25 cellular contexts compared by ENCODE assay signal in the genomic region with DNA sequence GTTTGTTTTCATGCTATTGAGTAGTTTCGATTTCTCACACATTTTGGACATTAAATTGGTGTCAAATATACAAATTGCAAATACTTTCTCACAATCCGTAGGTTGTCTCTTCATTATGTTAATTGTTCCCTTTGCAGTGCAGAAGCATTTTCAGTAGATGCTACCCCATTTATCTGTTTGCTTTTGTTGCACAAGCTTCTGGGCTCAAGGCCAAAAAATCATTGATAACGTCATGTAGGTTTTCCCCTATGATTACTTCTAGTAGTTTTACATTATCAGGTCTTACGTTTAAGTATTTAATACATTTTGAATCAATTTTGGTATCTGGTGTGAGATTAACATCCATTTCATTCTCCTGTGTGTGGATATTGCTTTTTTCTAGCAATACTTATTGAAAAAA. TPM values are rescaled to one million over a fixed set of nuclear protein-coding genes. Genes with fewer than 3 reads are reported as not detected.
A peak's percentile ranks its signal among the peaks of the same experiment; 100 is the strongest.
DNase-seq lines count a peak whose midpoint lies in the region; TF ChIP-seq lines count a peak whose summit lies in the region.
"Had no signal": no experiment of that assay in that cellular context is flagged by ENCODE, and none has a peak within 500 bp of the region (broad histone marks: within the 10 kb centered on the region; RNA-seq: fewer than 3 reads in every experiment).

No MANE protein-coding gene starts in this region.

- BruUV-seq in MCF 10A (replicated peaks; lab: Mats Ljungman, UMichigan) = no TSS peak
- BruUV-seq in PC-9 (replicated peaks; lab: Mats Ljungman, UMichigan) = no TSS peak

- no peaks in the 10 kb centered on the region for H3K79me2 ChIP-seq in PC-9 (ENCODE audit: low read depth)

- TF ChIP-seq CTCF in MCF 10A (IDR thresholded peaks at IDR 0.05; ENCODE audit: unreplicated experiment) (no peak), breast epithelium (IDR thresholded peaks at IDR 0.05) (no peak), endothelial cell (IDR thresholded peaks at IDR 0.05; ENCODE audit: unreplicated experiment) (no peak), prostate gland (IDR thresholded peaks at IDR 0.05) (no peak), WERI-Rb-1 (IDR thresholded peaks at IDR 0.05; ENCODE audit: low read depth, low read length) (no peak), PC-9 (conservative IDR thresholded peaks at IDR 0.05) (no peak)

- WGBS in prostate gland = 54% methylated on average over 4 of the region's 4 CpGs

- no peaks in the 10 kb centered on the region for H3K9me2 ChIP-seq in PC-9 (ENCODE audit: insufficient read depth)

- no peaks in the 10 kb centered on the region for H3F3A ChIP-seq in PC-9 (ENCODE audit: insufficient read depth, low read depth)

- H3K9me3 Mint-ChIP-seq in MCF 10A (ENCODE audit: unreplicated experiment) = no peaks in the 10 kb centered on the region
- peaks cover 19% of the 10 kb centered on the region for H3K9me3 Mint-ChIP-seq in endothelial cell (ENCODE audit: unreplicated experiment)
- peaks cover 49% of the 10 kb centered on the region for H3K9me3 Mint-ChIP-seq in activated CD4-positive, alpha-beta memory T cell treated with anti-CD3 and anti-CD28 coated beads, Interleukin-2, amount 10 ng/mL, durations not matched to agents 7 days and 5 days

- POLR2A ChIA-PET in MCF 10A (lab: Yijun Ruan, JAX) (no interaction called here), PC-9 (lab: Charles Lee; ENCODE audit: unreplicated experiment) (no interaction called here)
- POLR2A ChIA-PET in activated CD4-positive, alpha-beta memory T cell treated with anti-CD3 and anti-CD28 coated beads, Interleukin-2, amount 10 ng/mL, durations not matched to agents 7 days and 5 days (lab: Charles Lee) = no interaction called here

- H3K27ac ChIP-seq in breast epithelium = no peak overlapping the region
- no peak overlapping the region for H3K27ac ChIP-seq in prostate gland
- H3K27ac ChIP-seq in WERI-Rb-1 = no peak overlapping the region
- H3K27ac ChIP-seq in PC-9 = no peak overlapping the region
- H3K27ac ChIP-seq: BLaER1 treated with 17β-estradiol and CSF1 and Interleukin-3, amounts not matched to agents 10 nM and 100 nM; neural progenitor cell; SJCRH30; testis; uterus had no signal

- no peak overlapping the region for H3K27ac Mint-ChIP-seq in MCF 10A (ENCODE audit: low read depth, unreplicated experiment)
- no peak overlapping the region for H3K27ac Mint-ChIP-seq in endothelial cell (ENCODE audit: unreplicated experiment)
- no peak overlapping the region for H3K27ac Mint-ChIP-seq in activated CD4-positive, alpha-beta memory T cell treated with anti-CD3 and anti-CD28 coated beads, Interleukin-2, amount 10 ng/mL, durations not matched to agents 7 days and 5 days
- H3K27ac Mint-ChIP-seq: activated naive CD4-positive, alpha-beta T cell treated with anti-CD3 and anti-CD28 coated beads, Interleukin-2, amount 10 ng/mL, durations not matched to agents 7 days and 5 days; memory B cell; neural progenitor cell; T-cell had no signal

- H3K4me3 Mint-ChIP-seq in MCF 10A (ENCODE audit: unreplicated experiment) = no peak overlapping the region
- peak overlapping the region; percentile 58 for H3K4me3 Mint-ChIP-seq in endothelial cell (ENCODE audit: unreplicated experiment)
- H3K4me3 Mint-ChIP-seq in activated CD4-positive, alpha-beta memory T cell treated with anti-CD3 and anti-CD28 coated beads, Interleukin-2, amount 10 ng/mL, durations not matched to agents 7 days and 5 days = no peak overlapping the region
- H3K4me3 Mint-ChIP-seq: activated naive CD4-positive, alpha-beta T cell treated with anti-CD3 and anti-CD28 coated beads, Interleukin-2, amount 10 ng/mL, durations not matched to agents 7 days and 5 days; memory B cell; neural progenitor cell; T-cell had no signal

- H3K27me3 ChIP-seq in breast epithelium = no peaks in the 10 kb centered on the region
- no peaks in the 10 kb centered on the region for H3K27me3 ChIP-seq in prostate gland (replicated peaks; ENCODE audit: insufficient read depth)
- H3K27me3 ChIP-seq in WERI-Rb-1 (ENCODE audit: insufficient read depth, low read depth, severe bottlenecking) = no peaks in the 10 kb centered on the region
- no peaks in the 10 kb centered on the region for H3K27me3 ChIP-seq in PC-9 (ENCODE audit: insufficient read depth, low read depth)
- H3K27me3 ChIP-seq: BLaER1 treated with 17β-estradiol and CSF1 and Interleukin-3, amounts not matched to agents 10 nM and 100 nM; MG63; neural progenitor cell; SJCRH30; testis; uterus had no signal

- H3K4me3 ChIP-seq in breast epithelium (no peak overlapping the region), prostate gland (no peak overlapping the region), WERI-Rb-1 (ENCODE audit: low read depth, low read length) (no peak overlapping the region), PC-9 (no peak overlapping the region)
- H3K4me3 ChIP-seq: BLaER1 treated with 17β-estradiol and CSF1 and Interleukin-3, amounts not matched to agents 10 nM and 100 nM; MG63; neural progenitor cell; SJCRH30; testis; uterus had no signal

- no peaks in the 10 kb centered on the region for H3K36me3 Mint-ChIP-seq in MCF 10A (ENCODE audit: insufficient read depth, unreplicated experiment)
- H3K36me3 Mint-ChIP-seq in endothelial cell (ENCODE audit: low read depth, unreplicated experiment) = peaks cover 24% of the 10 kb centered on the region
- peaks cover 28% of the 10 kb centered on the region for H3K36me3 Mint-ChIP-seq in activated CD4-positive, alpha-beta memory T cell treated with anti-CD3 and anti-CD28 coated beads, Interleukin-2, amount 10 ng/mL, durations not matched to agents 7 days and 5 days (ENCODE audit: low read depth)

- DNase-seq in MCF 10A (ENCODE audit: unreplicated experiment) (peak; percentile 16), breast epithelium (ENCODE audit: low spot score in 2 of 2) (no peak), NCI-H69 (lab: John Stamatoyannopoulos, UW) (peak; percentile 56), endothelial cell (ENCODE audit: low spot score) (no peak), prostate gland (ENCODE audit: low spot score) (no peak), WERI-Rb-1 (no peak), PC-9 (no peak)
- no peak for DNase-seq in activated CD4-positive, alpha-beta memory T cell treated with anti-CD3 and anti-CD28 coated beads, Interleukin-2, amount 10 ng/mL, durations not matched to agents 7 days and 5 days
- DNase-seq: activated CD4-positive, alpha-beta T cell treated with anti-CD3 and anti-CD28 coated beads for 4 hours; activated naive CD4-positive, alpha-beta T cell treated with anti-CD3 and anti-CD28 coated beads, Interleukin-2, amount 10 ng/mL, durations not matched to agents 7 days and 5 days; activated T-cell treated with anti-CD3 and anti-CD28 coated beads, Interleukin-2, amount 50 U/mL, for 48 hours; amygdala; Calu3; left colon; MG63; NCI-H1694; NK-92 treated with Interleukin-12 subunit alpha and Interleukin-12 subunit beta, amount 100 ng/mL, for 24 hours; SJCRH30; stimulated activated naive CD4-positive, alpha-beta T cell treated with Interleukin-2 at 50 U/mL for 16 hours; T-cell; testis; uterus had no signal

- H4K20me1 ChIP-seq in PC-9 (ENCODE audit: insufficient read depth) = no peaks in the 10 kb centered on the region
- H4K20me1 ChIP-seq: BLaER1 treated with 17β-estradiol and CSF1 and Interleukin-3, amounts not matched to agents 10 nM and 100 nM had no signal

- H3K4me1 ChIP-seq in breast epithelium = no peaks in the 10 kb centered on the region
- H3K4me1 ChIP-seq in prostate gland (replicated peaks) = no peaks in the 10 kb centered on the region
- no peaks in the 10 kb centered on the region for H3K4me1 ChIP-seq in PC-9 (replicated peaks; ENCODE audit: insufficient read depth)
- H3K4me1 ChIP-seq: BLaER1 treated with 17β-estradiol and CSF1 and Interleukin-3, amounts not matched to agents 10 nM and 100 nM; neural progenitor cell; SJCRH30; testis; uterus had no signal

- H3K4me1 Mint-ChIP-seq in MCF 10A (ENCODE audit: insufficient read depth, unreplicated experiment) (no peaks in the 10 kb centered on the region), endothelial cell (ENCODE audit: unreplicated experiment) (no peaks in the 10 kb centered on the region)
- no peaks in the 10 kb centered on the region for H3K4me1 Mint-ChIP-seq in activated CD4-positive, alpha-beta memory T cell treated with anti-CD3 and anti-CD28 coated beads, Interleukin-2, amount 10 ng/mL, durations not matched to agents 7 days and 5 days
- H3K4me1 Mint-ChIP-seq: activated naive CD4-positive, alpha-beta T cell treated with anti-CD3 and anti-CD28 coated beads, Interleukin-2, amount 10 ng/mL, durations not matched to agents 7 days and 5 days; memory B cell; neural progenitor cell; T-cell had no signal

- intact Hi-C loops in MCF 10A (cut with micrococcal nuclease) (no loop called here), breast epithelium (cut with DNase I; ENCODE audit: low total_unique reads) (no loop called here), prostate gland (cut with DNase I) (no loop called here), PC-9 (cut with micrococcal nuclease; ENCODE audit: unreplicated experiment) (no loop called here)

- no peak overlapping the region for H2AFZ ChIP-seq in PC-9
- H2AFZ ChIP-seq: neural progenitor cell had no signal

- CTCF ChIA-PET in MCF 10A (lab: Yijun Ruan, JAX) (no interaction called here), PC-9 (lab: Charles Lee) (no interaction called here)
- CTCF ChIA-PET in activated CD4-positive, alpha-beta memory T cell treated with anti-CD3 and anti-CD28 coated beads, Interleukin-2, amount 10 ng/mL, durations not matched to agents 7 days and 5 days (lab: Charles Lee) = no interaction called here

- TF ChIP-seq POLR2A in breast epithelium (IDR thresholded peaks at IDR 0.05) = no peak
- TF ChIP-seq POLR2A in prostate gland (IDR thresholded peaks at IDR 0.05) = no peak

- peaks cover 5 to 25% of the 10 kb centered on the region in 2 donors for H3K9me3 ChIP-seq in breast epithelium
- no peaks in the 10 kb centered on the region for H3K9me3 ChIP-seq in prostate gland
- no peaks in the 10 kb centered on the region for H3K9me3 ChIP-seq in WERI-Rb-1 (ENCODE audit: severe bottlenecking)
- H3K9me3 ChIP-seq in PC-9 (ENCODE audit: insufficient read depth, low read depth) = peaks cover 54% of the 10 kb centered on the region
- H3K9me3 ChIP-seq: SJCRH30, testis, uterus had no signal

- no peak overlapping the region for H3K4me2 ChIP-seq in PC-9
- H3K4me2 ChIP-seq: BLaER1 treated with 17β-estradiol and CSF1 and Interleukin-3, amounts not matched to agents 10 nM and 100 nM; neural progenitor cell had no signal

- H3K36me3 ChIP-seq in breast epithelium (no peaks in the 10 kb centered on the region), prostate gland (no peaks in the 10 kb centered on the region), WERI-Rb-1 (no peaks in the 10 kb centered on the region), PC-9 (ENCODE audit: low read depth) (no peaks in the 10 kb centered on the region)
- H3K36me3 ChIP-seq: MG63, SJCRH30, uterus had no signal

- H3K27me3 Mint-ChIP-seq in MCF 10A (ENCODE audit: insufficient read depth, unreplicated experiment) (no peaks in the 10 kb centered on the region), endothelial cell (ENCODE audit: unreplicated experiment) (peaks cover 4% of the 10 kb centered on the region)
- H3K27me3 Mint-ChIP-seq in activated CD4-positive, alpha-beta memory T cell treated with anti-CD3 and anti-CD28 coated beads, Interleukin-2, amount 10 ng/mL, durations not matched to agents 7 days and 5 days = no peaks in the 10 kb centered on the region
- H3K27me3 Mint-ChIP-seq: activated naive CD4-positive, alpha-beta T cell treated with anti-CD3 and anti-CD28 coated beads, Interleukin-2, amount 10 ng/mL, durations not matched to agents 7 days and 5 days; memory B cell; T-cell had no signal

RNA-seq across cellular contexts. Expression of a gene that starts 14.0 kb away (rescaled TPM):
- total RNA-seq in MCF 10A (2022) = not detected in 2 replicates
- total RNA-seq in breast epithelium = 10 to 100 TPM in 2 of 3 donors, 1 to 10 TPM in 1; 6.9 to 19.2 (median 13.4) TPM
- total RNA-seq in endothelial cell (ENCODE audit: unreplicated experiment) = 14.9 TPM
- total RNA-seq in prostate gland = 10 to 100 TPM in 1 of 2 donors, 1 to 10 TPM in 1; 9.3 to 14.4 TPM
- 13.6 and 15.3 TPM in 2 replicates for total RNA-seq in PC-9 (2021)
- total RNA-seq in activated CD4-positive, alpha-beta memory T cell treated with anti-CD3 and anti-CD28 coated beads, Interleukin-2, amount 10 ng/mL, durations not matched to agents 7 days and 5 days = 1 to 10 TPM; 6.5 TPM
- total RNA-seq: Calu3 had no signal

RNA-seq across cellular contexts. Expression of a gene that starts 20.3 kb away (rescaled TPM):
- not detected in 2 replicates for total RNA-seq in MCF 10A (2022)
- total RNA-seq in breast epithelium = 1 to 10 TPM; 2.9 to 8.6 (median 5.8) TPM
- 3.8 TPM for total RNA-seq in endothelial cell (ENCODE audit: unreplicated experiment)
- 10 to 100 TPM in 1 of 2 donors, 1 to 10 TPM in 1; 4.7 to 26.1 TPM for total RNA-seq in prostate gland
- 6.8 and 11.2 TPM in 2 replicates for total RNA-seq in PC-9 (2021)
- total RNA-seq in activated CD4-positive, alpha-beta memory T cell treated with anti-CD3 and anti-CD28 coated beads, Interleukin-2, amount 10 ng/mL, durations not matched to agents 7 days and 5 days = 1 to 10 TPM; 2.0 to 4.3 TPM
- total RNA-seq: Calu3 had no signal

RNA-seq across cellular contexts. Expression of a gene that starts 40.2 kb away (rescaled TPM):
- total RNA-seq in MCF 10A (2022) = not detected in 2 replicates
- total RNA-seq in breast epithelium = 10 to 100 TPM in 2 of 3 donors, 1 to 10 TPM in 1; 4.3 to 17.7 (median 14.1) TPM
- 8.7 TPM for total RNA-seq in endothelial cell (ENCODE audit: unreplicated experiment)
- 10 to 100 TPM; 13.7 to 22.8 TPM for total RNA-seq in prostate gland
- total RNA-seq in PC-9 (2021) = 9.6 and 12.9 TPM in 2 replicates
- total RNA-seq in activated CD4-positive, alpha-beta memory T cell treated with anti-CD3 and anti-CD28 coated beads, Interleukin-2, amount 10 ng/mL, durations not matched to agents 7 days and 5 days = under 1 TPM; 0.13 to 0.33 TPM
- total RNA-seq: Calu3 had no signal

Comparison
In these comparisons a context has a peak if more than half of its experiments do, and no peak if none do; other contexts are left out.
1. DNase-seq: peak in MCF 10A (single experiment) and NCI-H69 (single experiment); none in breast epithelium (0 of 2), endothelial cell (single experiment), prostate gland (single experiment), WERI-Rb-1 (single experiment), PC-9 (0 of 2) and activated CD4-positive, alpha-beta memory T cell treated with anti-CD3 and anti-CD28 coated beads, Interleukin-2, amount 10 ng/mL, durations not matched to agents 7 days and 5 days (single experiment).